In genomic region chr1:205312866-205313680, GRCh38 we compare ENCODE assay signal across 10 cellular contexts. TPM values are rescaled to one million over a fixed set of nuclear protein-coding genes. Genes with fewer than 3 reads are reported as not detected.
DNase-seq lines count a peak whose midpoint lies in the region; ATAC-seq, FAIRE-seq and TF ChIP-seq lines count a peak whose summit lies in the region.
"Had no signal": no experiment of that assay in that cellular context is flagged by ENCODE, and none has a peak within 500 bp of the region (broad histone marks: within the 10 kb centered on the region; RNA-seq: fewer than 3 reads in every experiment).

No MANE protein-coding gene starts in this region.

- CTCF ChIA-PET in HepG2 (lab: Yijun Ruan, JAX; ENCODE audit: low intra/inter-chr PET ratio, low total read pairs) = no interaction called here

- intact Hi-C loops in HepG2 (cut with micrococcal nuclease; ENCODE audit: unreplicated experiment) = no loop called here

- H3K27me3 ChIP-seq in HepG2 (ENCODE audit: control insufficient read depth in 1 of 2, insufficient read depth in 2 of 2, low read length in 2 of 2) = no peaks in the 10 kb centered on the region; a peak in 1 of 5 replicates

- H3K27ac ChIP-seq in HepG2 (ENCODE audit: extremely low read length, insufficient read depth, low read length) = no peak overlapping the region
- H3K27ac ChIP-seq: 22Rv1 had no signal

- peaks cover 95% of the 10 kb centered on the region for H3K4me1 Mint-ChIP-seq in stimulated activated memory B cell treated with anti-CD40 and anti-IgM and Interleukin-4, amounts not matched to agents 10 μg/mL and 1 μg/mL and 100 μg/mL, for 72 hours

- no peak overlapping the region for H2AFZ ChIP-seq in HepG2 (ENCODE audit: low read length)

- no peaks in the 10 kb centered on the region; the same call in 1 of the 2 replicates for H4K20me1 ChIP-seq in HepG2 (ENCODE audit: insufficient read depth, low read length)

- no peaks in the 10 kb centered on the region for H3K27me3 Mint-ChIP-seq in stimulated activated memory B cell treated with anti-CD40 and anti-IgM and Interleukin-4, amounts not matched to agents 10 μg/mL and 1 μg/mL and 100 μg/mL, for 72 hours

- 85% methylated on average over 13 of the region's 13 CpGs for WGBS in HepG2 (ENCODE audit: low lambda C conversion rate)

- no peak for FAIRE-seq in HepG2 (lab: Jason Lieb, UNC)
- FAIRE-seq: K562 had no signal

- H3K36me3 Mint-ChIP-seq in activated naive CD4-positive, alpha-beta T cell treated with anti-CD3 and anti-CD28 coated beads, Interleukin-2, amount 50 U/mL, for 72 hours = no peaks in the 10 kb centered on the region
- H3K36me3 Mint-ChIP-seq in stimulated activated memory B cell treated with anti-CD40 and anti-IgM and Interleukin-4, amounts not matched to agents 10 μg/mL and 1 μg/mL and 100 μg/mL, for 72 hours = peaks cover 31% of the 10 kb centered on the region

- H3K4me1 ChIP-seq in HepG2 (ENCODE audit: insufficient read depth, low read length) = peaks cover 50% of the 10 kb centered on the region

- no peaks in the 10 kb centered on the region for H3K9me3 ChIP-seq in HepG2 (ENCODE audit: low read length)

- H3K27ac Mint-ChIP-seq in activated naive CD4-positive, alpha-beta T cell treated with anti-CD3 and anti-CD28 coated beads, Interleukin-2, amount 50 U/mL, for 72 hours = peak overlapping the region; percentile 88 to 94
- H3K27ac Mint-ChIP-seq in stimulated activated memory B cell treated with anti-CD40 and anti-IgM and Interleukin-4, amounts not matched to agents 10 μg/mL and 1 μg/mL and 100 μg/mL, for 72 hours = peak overlapping the region; percentile 87

- peak; percentile 1 to 75 for ATAC-seq in activated naive CD4-positive, alpha-beta T cell treated with anti-CD3 and anti-CD28 coated beads, Interleukin-2, amount 50 U/mL, for 72 hours
- ATAC-seq in HepG2 = no peak
- no peak for ATAC-seq in stimulated activated memory B cell treated with anti-CD40 and anti-IgM and Interleukin-4, amounts not matched to agents 10 μg/mL and 1 μg/mL and 100 μg/mL, for 72 hours
- ATAC-seq in HG02970 (IDR thresholded peaks at IDR 0.05; ENCODE audit: low FRiP score, unreplicated experiment) = no peak
- ATAC-seq in HG03565 (IDR thresholded peaks at IDR 0.05; ENCODE audit: unreplicated experiment) = no peak
- ATAC-seq: K562 had no signal

- POLR2A ChIA-PET in HepG2 (lab: Yijun Ruan, JAX) = interaction anchor here (1.2 to 2.1 kb wide), 2 partner anchors 11 to 18 kb away, joined by 3 to 9 read pairs; no protein-coding TSS in a partner anchor

- TF ChIP-seq EP300 in HepG2 (IDR thresholded peaks at IDR 0.05; ENCODE audit: low read depth in 2 of 2, low read length in 2 of 2) (no peak), HepG2 (CRISPR knock-in tag; IDR thresholded peaks at IDR 0.05; ENCODE audit: borderline replicate concordance) (no peak)

- H3K4me2 ChIP-seq in HepG2 (ENCODE audit: low read depth, low read length) = no peak overlapping the region; the same call in 1 of the 2 replicates

- no peak for TF ChIP-seq CTCF in HepG2 (CRISPR knock-in tag; IDR thresholded peaks at IDR 0.05)

- no TSS peak for BruUV-seq in HepG2 (replicated peaks; lab: Mats Ljungman, UMichigan)

- no peak for TF ChIP-seq RAD21 in HepG2 (CRISPR knock-in tag; IDR thresholded peaks at IDR 0.05)

- no peak overlapping the region for H3K9ac ChIP-seq in HepG2 (ENCODE audit: insufficient read depth, low read depth, low read length)

- in situ Hi-C loops in HepG2 (cut with HindIII; ENCODE audit: extremely low pct_ligation_motif_present, low pct_unique_long_range_greater_than_20kb) = no loop called here

- H3K36me3 ChIP-seq in HepG2 (replicated peaks in 1 of 2; ENCODE audit: control insufficient read depth in 1 of 2, insufficient read depth in 2 of 2, low read length in 2 of 2) = peaks cover 16 to 27% of the 10 kb centered on the region in 2 experiments; a peak in 4 of 5 replicates

- H3K9me3 Mint-ChIP-seq in activated naive CD4-positive, alpha-beta T cell treated with anti-CD3 and anti-CD28 coated beads, Interleukin-2, amount 50 U/mL, for 72 hours = no peaks in the 10 kb centered on the region
- H3K9me3 Mint-ChIP-seq in stimulated activated memory B cell treated with anti-CD40 and anti-IgM and Interleukin-4, amounts not matched to agents 10 μg/mL and 1 μg/mL and 100 μg/mL, for 72 hours = no peaks in the 10 kb centered on the region

- no peak overlapping the region for H3K4me3 ChIP-seq in HepG2 (replicated peaks in 1 of 3; ENCODE audit: insufficient read depth in 1 of 3, low read depth in 2 of 3, low read length in 3 of 3)
- H3K4me3 ChIP-seq: K562 had no signal

- peaks cover 24% of the 10 kb centered on the region for H3K79me2 ChIP-seq in HepG2 (ENCODE audit: insufficient read depth, low read length)

- DNase-seq in DMS79 treated with DMSO at 0.1 percent for 48 hours (lab: John Stamatoyannopoulos, UW) = peak; percentile 55
- no peak for DNase-seq in DMS79 (lab: John Stamatoyannopoulos, UW)
- DNase-seq in activated naive CD4-positive, alpha-beta T cell treated with anti-CD3 and anti-CD28 coated beads, Interleukin-2, amount 50 U/mL, for 72 hours (ENCODE audit: low spot score in 2 of 2) = no peak
- DNase-seq in HepG2 (ENCODE audit: low spot score) = no peak
- DNase-seq in hippocampal formation (lab: John Stamatoyannopoulos, UW) = no peak

- peak overlapping the region; percentile 72 for H3K4me3 Mint-ChIP-seq in stimulated activated memory B cell treated with anti-CD40 and anti-IgM and Interleukin-4, amounts not matched to agents 10 μg/mL and 1 μg/mL and 100 μg/mL, for 72 hours

- no peak for TF ChIP-seq POLR2A in HepG2 (IDR thresholded peaks at IDR 0.05; ENCODE audit: insufficient read depth in 1 of 2, low read depth in 2 of 2, low read length in 2 of 2)

TF ChIP-seq in HepG2, 621 proteins besides CTCF, POLR2A, EP300 and RAD21:
- no peak for TF ChIP-seq PPARG (CRISPR knock-in tag; conservative IDR thresholded peaks at IDR 0.05)
- TF ChIP-seq HNRNPK (IDR thresholded peaks at IDR 0.05; ENCODE audit: low read depth, low read length, poor library complexity, severe bottlenecking) = peak; percentile 25

RNA-seq across cellular contexts. Expression of gene NUAK2, which starts 8.5 kb away (rescaled TPM):
- total RNA-seq in activated naive CD4-positive, alpha-beta T cell treated with anti-CD3 and anti-CD28 coated beads, Interleukin-2, amount 50 U/mL, for 72 hours = 1 to 10 TPM; 5.9 to 6.8 TPM
- total RNA-seq in HepG2 (2016; rRNA removed; fragmentation: Illumina TruSeq; extraction: Trizol) = 1.1 and 1.2 TPM in 2 replicates
- total RNA-seq in HepG2 (2016; cell fraction: cytosol; rRNA removed; fragmentation: Illumina TruSeq; extraction: Trizol; ENCODE audit: low read depth) = 0.10 and 0.18 TPM in 2 replicates
- total RNA-seq in HepG2 (2016; cell fraction: insoluble cytoplasmic fraction; rRNA removed; fragmentation: Illumina TruSeq; extraction: Trizol) = 0.79 and 1.1 TPM in 2 replicates
- 0.65 and 0.71 TPM in 2 replicates for total RNA-seq in HepG2 (2016; cell fraction: membrane; rRNA removed; fragmentation: Illumina TruSeq; extraction: Trizol)
- total RNA-seq in HepG2 (2016; cell fraction: nucleus; rRNA removed; fragmentation: Illumina TruSeq; extraction: Trizol) = 1.5 and 1.6 TPM in 2 replicates
- 0.68 and 0.75 TPM in 2 replicates for polyA plus RNA-seq in HepG2 (2011; rRNA removed)
- 0.47 and 0.54 TPM in 2 replicates for polyA plus RNA-seq in HepG2 (2011; cell fraction: cytosol; rRNA removed)
- polyA plus RNA-seq in HepG2 (2011; cell fraction: nucleus; rRNA removed) = 1.2 TPM in 2 replicates
- polyA plus RNA-seq in HepG2 (2012) = 0.35 and 0.38 TPM in 2 replicates
- 0.17 and 0.19 TPM in 2 replicates for polyA plus RNA-seq in HepG2 (2016; cell fraction: cytosol; fragmentation: Illumina TruSeq; extraction: Trizol; ENCODE audit: low read depth)
- 0.99 and 1.4 TPM in 2 replicates for polyA plus RNA-seq in HepG2 (2016; cell fraction: insoluble cytoplasmic fraction; fragmentation: Illumina TruSeq; extraction: Trizol; ENCODE audit: low read depth)
- 0.41 and 0.78 TPM in 2 replicates for polyA plus RNA-seq in HepG2 (2016; cell fraction: membrane; fragmentation: Illumina TruSeq; extraction: Trizol; ENCODE audit: low read depth)
- polyA plus RNA-seq in HepG2 (2016; cell fraction: nucleus; fragmentation: Illumina TruSeq; extraction: Trizol; ENCODE audit: insufficient read depth, low read depth) = 2.5 and 3.1 TPM in 2 replicates
- polyA minus RNA-seq in HepG2 (2011; rRNA and poly(A)+ RNA removed; ENCODE audit: low replicate concordance) = 1.7 and 4.8 TPM in 2 replicates
- polyA minus RNA-seq in HepG2 (2011; cell fraction: cytosol; rRNA and poly(A)+ RNA removed) = 0.89 and 1.3 TPM in 2 replicates
- polyA minus RNA-seq in HepG2 (2011; cell fraction: nucleus; rRNA and poly(A)+ RNA removed) = 1.2 and 1.7 TPM in 2 replicates

RNA-seq across cellular contexts. Expression of gene KLHDC8A, which starts 43.6 kb away (rescaled TPM):
- total RNA-seq in activated naive CD4-positive, alpha-beta T cell treated with anti-CD3 and anti-CD28 coated beads, Interleukin-2, amount 50 U/mL, for 72 hours = not detected
- not detected in 2 replicates for total RNA-seq in HepG2 (2016; rRNA removed; fragmentation: Illumina TruSeq; extraction: Trizol)
- total RNA-seq in HepG2 (2016; cell fraction: cytosol; rRNA removed; fragmentation: Illumina TruSeq; extraction: Trizol; ENCODE audit: low read depth) = not detected in 2 replicates
- total RNA-seq in HepG2 (2016; cell fraction: insoluble cytoplasmic fraction; rRNA removed; fragmentation: Illumina TruSeq; extraction: Trizol) = not detected in 2 replicates
- total RNA-seq in HepG2 (2016; cell fraction: membrane; rRNA removed; fragmentation: Illumina TruSeq; extraction: Trizol) = not detected in 2 replicates
- total RNA-seq in HepG2 (2016; cell fraction: nucleus; rRNA removed; fragmentation: Illumina TruSeq; extraction: Trizol) = not detected in 2 replicates
- not detected in 2 replicates for polyA plus RNA-seq in HepG2 (2011; rRNA removed)
- polyA plus RNA-seq in HepG2 (2011; cell fraction: cytosol; rRNA removed) = not detected in 2 replicates
- not detected in 2 replicates for polyA plus RNA-seq in HepG2 (2011; cell fraction: nucleus; rRNA removed)
- not detected in 2 replicates for polyA plus RNA-seq in HepG2 (2012)
- not detected in 2 replicates for polyA plus RNA-seq in HepG2 (2016; cell fraction: cytosol; fragmentation: Illumina TruSeq; extraction: Trizol; ENCODE audit: low read depth)
- polyA plus RNA-seq in HepG2 (2016; cell fraction: insoluble cytoplasmic fraction; fragmentation: Illumina TruSeq; extraction: Trizol; ENCODE audit: low read depth) = not detected in 2 replicates
- not detected in 2 replicates for polyA plus RNA-seq in HepG2 (2016; cell fraction: membrane; fragmentation: Illumina TruSeq; extraction: Trizol; ENCODE audit: low read depth)
- polyA plus RNA-seq in HepG2 (2016; cell fraction: nucleus; fragmentation: Illumina TruSeq; extraction: Trizol; ENCODE audit: insufficient read depth, low read depth) = not detected in 2 replicates
- polyA minus RNA-seq in HepG2 (2011; rRNA and poly(A)+ RNA removed; ENCODE audit: low replicate concordance) = 0.77 TPM in 1 of 2 replicates, not detected in the other
- not detected in 2 replicates for polyA minus RNA-seq in HepG2 (2011; cell fraction: cytosol; rRNA and poly(A)+ RNA removed)
- polyA minus RNA-seq in HepG2 (2011; cell fraction: nucleus; rRNA and poly(A)+ RNA removed) = not detected in 2 replicates

Comparison
In these comparisons a context has a peak if more than half of its experiments do, and no peak if none do; other contexts are left out.
1. ATAC-seq: peak in activated naive CD4-positive, alpha-beta T cell treated with anti-CD3 and anti-CD28 coated beads, Interleukin-2, amount 50 U/mL, for 72 hours (2 of 2); none in HepG2 (single experiment), stimulated activated memory B cell treated with anti-CD40 and anti-IgM and Interleukin-4, amounts not matched to agents 10 μg/mL and 1 μg/mL and 100 μg/mL, for 72 hours (single experiment), HG02970 (single experiment) and HG03565 (single experiment).